8 cellular contexts compared by ENCODE assay signal in the genomic region with DNA sequence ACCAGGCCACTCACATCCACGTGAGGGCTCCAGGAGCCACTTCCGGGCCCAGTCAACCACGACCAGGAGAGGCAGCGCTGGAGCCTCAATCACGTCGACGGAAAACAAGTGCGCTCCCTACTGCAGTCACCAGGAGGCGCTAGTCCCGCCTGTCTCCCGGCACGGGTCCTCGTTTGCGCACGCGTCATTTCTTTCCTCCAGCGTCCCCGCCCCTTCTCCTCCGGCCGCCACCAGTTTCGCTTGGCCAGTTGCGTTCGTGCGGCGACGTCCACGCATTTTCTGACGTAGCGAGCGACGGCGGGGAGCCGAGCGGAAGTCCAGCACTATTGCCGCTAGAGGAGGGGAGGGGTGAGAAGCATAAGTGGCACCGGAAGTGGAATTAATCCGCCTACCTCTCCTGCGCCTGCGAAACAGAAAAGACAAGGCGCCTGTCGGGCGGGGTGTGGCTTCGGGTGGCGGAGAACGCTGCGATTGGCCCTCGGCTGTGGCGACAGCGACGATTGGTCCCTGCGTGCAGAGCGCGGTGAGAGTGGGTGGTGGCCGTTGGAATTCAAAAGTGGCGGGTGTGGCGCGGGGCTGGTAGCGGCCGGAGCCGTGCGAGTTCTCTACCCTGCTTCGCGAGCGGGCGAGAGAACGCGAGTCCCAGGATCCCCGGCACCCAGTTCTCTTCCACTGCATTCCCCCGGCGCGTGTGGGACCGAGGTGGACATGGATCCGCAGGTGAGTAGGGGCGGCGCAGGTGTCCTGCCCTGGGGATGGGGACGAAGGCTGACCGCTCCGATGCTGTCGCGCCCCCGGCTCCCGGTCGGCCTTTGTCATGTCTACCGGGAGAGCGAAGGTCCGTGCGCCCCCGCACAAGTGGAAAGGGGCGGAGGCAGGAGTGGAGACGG.
DNase-seq lines count a peak whose midpoint lies in the region; ATAC-seq and TF ChIP-seq lines count a peak whose summit lies in the region.

A gene with protein sequence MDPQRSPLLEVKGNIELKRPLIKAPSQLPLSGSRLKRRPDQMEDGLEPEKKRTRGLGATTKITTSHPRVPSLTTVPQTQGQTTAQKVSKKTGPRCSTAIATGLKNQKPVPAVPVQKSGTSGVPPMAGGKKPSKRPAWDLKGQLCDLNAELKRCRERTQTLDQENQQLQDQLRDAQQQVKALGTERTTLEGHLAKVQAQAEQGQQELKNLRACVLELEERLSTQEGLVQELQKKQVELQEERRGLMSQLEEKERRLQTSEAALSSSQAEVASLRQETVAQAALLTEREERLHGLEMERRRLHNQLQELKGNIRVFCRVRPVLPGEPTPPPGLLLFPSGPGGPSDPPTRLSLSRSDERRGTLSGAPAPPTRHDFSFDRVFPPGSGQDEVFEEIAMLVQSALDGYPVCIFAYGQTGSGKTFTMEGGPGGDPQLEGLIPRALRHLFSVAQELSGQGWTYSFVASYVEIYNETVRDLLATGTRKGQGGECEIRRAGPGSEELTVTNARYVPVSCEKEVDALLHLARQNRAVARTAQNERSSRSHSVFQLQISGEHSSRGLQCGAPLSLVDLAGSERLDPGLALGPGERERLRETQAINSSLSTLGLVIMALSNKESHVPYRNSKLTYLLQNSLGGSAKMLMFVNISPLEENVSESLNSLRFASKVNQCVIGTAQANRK (plus strand): TSS at position 546 of the 890 bp plus-strand sequence. CDS start 163 bp downstream, at position 709.

- TF ChIP-seq CTCF in AG10803 (conservative IDR thresholded peaks at IDR 0.05; ENCODE audit: low read length), result peak; percentile 89

- ATAC-seq in GM19023 (IDR thresholded peaks at IDR 0.05; ENCODE audit: unreplicated experiment) (peak; percentile 89), HG03342 (IDR thresholded peaks at IDR 0.05; ENCODE audit: unreplicated experiment) (peak; percentile 88)
- ATAC-seq in activated CD4-positive, CD25-positive, alpha-beta regulatory T cell treated with anti-CD3 and anti-CD28 coated beads, Interleukin-2, amount 50 U/mL, for 24 hours, result peak; percentile 96

- DNase-seq in AG10803 (ENCODE audit: low read depth) (peak; percentile 100), NCI-H446 (lab: John Stamatoyannopoulos, UW) (peak; percentile 99), cerebellar nuclear complex (lab: John Stamatoyannopoulos, UW) (peak; percentile 98 to 99), islet precursor cell (peak; percentile 100)
- DNase-seq in stimulated activated CD4-positive, alpha-beta T cell treated with anti-CD3 and anti-CD28 coated beads, Interleukin-15, amount 100 ng/mL, for 1 hour (ENCODE audit: low read depth in 1 of 2, low spot score in 1 of 2), result peak; percentile 93 to 97

- peak within 1 kb of the TSS; percentile 89 for H3K4me3 ChIP-seq in AG10803 (ENCODE audit: low read length)

Comparison
In these comparisons a context has a peak if more than half of its experiments do, and no peak if none do; other contexts are left out.
1. Peak in every context shown above with its lines: DNase-seq, ATAC-seq and H3K4me3 ChIP-seq.